In the genomic region with DNA sequence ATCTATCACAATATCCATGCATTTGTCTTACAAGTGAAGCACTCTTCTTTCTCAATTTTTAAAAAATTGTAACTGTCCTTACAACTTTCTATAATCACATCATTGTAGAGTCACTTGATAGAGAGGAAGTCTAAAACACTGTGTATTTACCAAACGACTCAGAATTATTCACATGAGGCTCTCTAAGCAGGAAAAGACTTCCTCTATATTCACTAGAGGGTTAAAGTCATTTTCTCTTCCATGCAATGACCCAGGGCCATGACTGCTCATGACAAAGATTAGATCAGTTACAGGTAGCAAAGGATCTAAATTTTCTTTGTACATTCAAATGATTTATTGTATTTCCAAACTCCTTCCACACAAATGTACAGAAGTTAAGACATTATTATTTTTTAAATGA, we compare ENCODE assay signal across 15 cellular contexts. TPM values are rescaled to one million over a fixed set of nuclear protein-coding genes. Genes with fewer than 3 reads are reported as not detected.
DNase-seq lines count a peak whose midpoint lies in the region; ATAC-seq and TF ChIP-seq lines count a peak whose summit lies in the region.
"Had no signal": no experiment of that assay in that cellular context is flagged by ENCODE, and none has a peak within 500 bp of the region (broad histone marks: within the 10 kb centered on the region; RNA-seq: fewer than 3 reads in every experiment).

No MANE protein-coding gene starts in this region.

- TF ChIP-seq POLR2A in NB4 (IDR thresholded peaks at IDR 0.05; ENCODE audit: extremely low read depth, insufficient read length) (no peak), spleen (IDR thresholded peaks at IDR 0.05) (no peak)

- no peaks in the 10 kb centered on the region for H3K36me3 ChIP-seq in mammary epithelial cell (ENCODE audit: insufficient read depth, low read length)
- no peaks in the 10 kb centered on the region for H3K36me3 ChIP-seq in psoas muscle (ENCODE audit: insufficient read depth in 1 of 2, low read depth in 1 of 2)
- no peaks in the 10 kb centered on the region for H3K36me3 ChIP-seq in spleen

- no peaks in the 10 kb centered on the region for H4K20me1 ChIP-seq in mammary epithelial cell (ENCODE audit: insufficient read depth, low read length)

- H3K27me3 ChIP-seq in mammary epithelial cell (ENCODE audit: insufficient read depth, low read length): no peaks in the 10 kb centered on the region
- H3K27me3 ChIP-seq in psoas muscle (ENCODE audit: insufficient read depth in 3 of 3, low read length in 2 of 3): no peaks in the 10 kb centered on the region
- no peaks in the 10 kb centered on the region for H3K27me3 ChIP-seq in spleen (replicated peaks in 1 of 7)

- H3K79me2 ChIP-seq in mammary epithelial cell (ENCODE audit: insufficient read depth, low read length): no peaks in the 10 kb centered on the region

- no TSS peak for BruUV-seq in mammary epithelial cell (replicated peaks; lab: Mats Ljungman, UMichigan)

- no peak overlapping the region for H3K9ac ChIP-seq in mammary epithelial cell (ENCODE audit: insufficient read depth, low read length)

- TF ChIP-seq CTCF in NB4 (IDR thresholded peaks at IDR 0.05; ENCODE audit: low read depth, low read length): no peak
- TF ChIP-seq CTCF in mammary epithelial cell (conservative IDR thresholded peaks at IDR 0.05 in 1 of 2, IDR thresholded peaks at IDR 0.05 in 1 of 2; ENCODE audit: extremely low read depth in 1 of 2, insufficient read depth in 1 of 2, low read depth in 1 of 2, low read length in 2 of 2): no peak
- TF ChIP-seq CTCF in psoas muscle (IDR thresholded peaks at IDR 0.05): no peak
- TF ChIP-seq CTCF in spleen (IDR thresholded peaks at IDR 0.05 in 8 of 11, conservative IDR thresholded peaks at IDR 0.05 in 3 of 11): no peak

- CTCF ChIA-PET in mammary epithelial cell (lab: Charles Lee; ENCODE audit: low non-redundant PET): interaction anchor here (1.2 kb wide), 1 partner anchor 9 kb away, joined by 3 read pairs; no protein-coding TSS in a partner anchor

- H3K4me1 ChIP-seq in mammary epithelial cell (ENCODE audit: insufficient read depth, low read length) (peaks cover 25% of the 10 kb centered on the region), psoas muscle (peaks cover 33% of the 10 kb centered on the region), spleen (peaks cover 0 to 8% (median under 1%) of the 10 kb centered on the region in 6 donors)

- WGBS in mammary epithelial cell (ENCODE audit: low coverage, missing lambda C conversion rate): 50% methylated on average over 1 of the region's 1 CpG
- 41 to 53% (median 45%) methylated on average over 1 of the region's 1 CpG for WGBS in psoas muscle, 3 donors
- 8 to 20% (median 11%) methylated on average over 1 of the region's 1 CpG for WGBS in spleen, 5 donors

- peak overlapping the region; percentile 37 for H3K4me2 ChIP-seq in mammary epithelial cell (ENCODE audit: insufficient read depth, low read depth, low read length)

- H3K4me3 ChIP-seq in NB4 (ENCODE audit: low read depth, low read length) (no peak overlapping the region), mammary epithelial cell (replicated peaks in 1 of 3; ENCODE audit: insufficient read depth in 1 of 3, low read depth in 2 of 3, low read length in 3 of 3) (no peak overlapping the region), psoas muscle (no peak overlapping the region), spleen (no peak overlapping the region)

- DNase-seq in DMS53 (lab: John Stamatoyannopoulos, UW) (peak; percentile 14), DMS53 treated with DMSO at 0.1 percent for 48 hours (lab: John Stamatoyannopoulos, UW; ENCODE audit: unreplicated experiment) (no peak), NB4 (ENCODE audit: low read depth) (peak; percentile 28), mammary epithelial cell (no peak), psoas muscle (no peak), spleen (no peak), NCI-H1105 (lab: John Stamatoyannopoulos, UW) (no peak)
- DNase-seq in activated CD4-positive, CD25-positive, alpha-beta regulatory T cell (lab: John Stamatoyannopoulos, UW): no peak
- DNase-seq: KBM-7, NCI-H1436, NCI-H774, SHP77, SW 1271 had no signal

- H3K27ac ChIP-seq in mammary epithelial cell (ENCODE audit: insufficient read depth, low read depth, low read length) (no peak overlapping the region), psoas muscle (peak overlapping the region; percentile 48), spleen (no peak overlapping the region)
- H3K27ac ChIP-seq: 22Rv1, C4-2B had no signal

- peak overlapping the region; percentile 69 for H2AFZ ChIP-seq in mammary epithelial cell (ENCODE audit: low read depth, low read length)

- in situ Hi-C loops in mammary epithelial cell (cut with MboI; ENCODE audit: low sequenced_read_pairs in 2 of 2): no loop called here

- ATAC-seq in psoas muscle: no peak

- intact Hi-C loops in mammary epithelial cell (cut with micrococcal nuclease) (no loop called here), psoas muscle (cut with DNase I) (no loop called here), spleen (cut with DNase I; ENCODE audit: low total_unique reads) (loop anchor here (10.0 kb wide), 1 partner anchor 65 kb away; no protein-coding TSS in a partner anchor)

- dilution Hi-C loops in mammary epithelial cell (cut with HindIII; ENCODE audit: low sequenced_read_pairs): no loop called here

- H3K9me3 ChIP-seq in mammary epithelial cell (replicated peaks; ENCODE audit: insufficient read depth, low read length) (no peaks in the 10 kb centered on the region), psoas muscle (no peaks in the 10 kb centered on the region), spleen (no peaks in the 10 kb centered on the region)

RNA-seq across cellular contexts. Expression of a gene that starts 9.0 kb away (rescaled TPM):
- 10 to 100 TPM; 29.0 to 41.8 TPM for total RNA-seq in mammary epithelial cell
- polyA plus RNA-seq in mammary epithelial cell: 7.0 TPM
- polyA minus RNA-seq in mammary epithelial cell: 18.3 TPM
- total RNA-seq in psoas muscle: 10 to 100 TPM; 13.9 to 50.3 (median 20.2) TPM
- 10 to 100 TPM in 1 of 3 donors, 1 to 10 TPM in 2; 3.4 to 12.7 (median 9.6) TPM for polyA plus RNA-seq in psoas muscle
- total RNA-seq in spleen: 10 to 100 TPM; 14.6 to 32.0 (median 19.4) TPM
- 1 to 10 TPM; 2.5 to 4.4 (median 4.3) TPM for polyA plus RNA-seq in spleen

Comparison
In these comparisons a context has a peak if more than half of its experiments do, and no peak if none do; other contexts are left out.
1. DNase-seq: peak in DMS53 (single experiment) and NB4 (single experiment); none in DMS53 treated with DMSO at 0.1 percent for 48 hours (single experiment), mammary epithelial cell (single experiment), psoas muscle (0 of 2), activated CD4-positive, CD25-positive, alpha-beta regulatory T cell (0 of 4), spleen (single experiment) and NCI-H1105 (single experiment).